16 cellular contexts compared by ENCODE assay signal in genomic region chr1:91732991-91733390, GRCh38.
A peak's percentile ranks its signal among the peaks of the same experiment; 100 is the strongest.
DNase-seq lines count a peak whose midpoint lies in the region; ATAC-seq and TF ChIP-seq lines count a peak whose summit lies in the region.
"Had no signal": no experiment of that assay in that cellular context is flagged by ENCODE, and none has a peak within 500 bp of the region (broad histone marks: within the 10 kb centered on the region; RNA-seq: fewer than 3 reads in every experiment).

No MANE protein-coding gene starts in this region.

- peaks cover 74% of the 10 kb centered on the region for H3K36me3 Mint-ChIP-seq in activated CD4-positive, alpha-beta memory T cell treated with anti-CD3 and anti-CD28 coated beads, Interleukin-2, amount 10 ng/mL, durations not matched to agents 7 days and 5 days (ENCODE audit: low read depth)

- POLR2A ChIA-PET in activated CD4-positive, alpha-beta memory T cell treated with anti-CD3 and anti-CD28 coated beads, Interleukin-2, amount 10 ng/mL, durations not matched to agents 7 days and 5 days (lab: Charles Lee) = interaction anchor here (0.6 to 1.9 kb wide), 4 partner anchors 19 to 233 kb away, joined by 3 to 6 read pairs (median 4); no protein-coding TSS in a partner anchor

- H3K36me3 ChIP-seq in left ventricle myocardium inferior (peaks cover 8% of the 10 kb centered on the region), esophagus squamous epithelium (peaks cover 0 to 41% (median 0%) of the 10 kb centered on the region in 3 donors), psoas muscle (ENCODE audit: insufficient read depth in 1 of 2, low read depth in 1 of 2) (peaks cover 0 to 2% of the 10 kb centered on the region in 2 donors), uterus (no peaks in the 10 kb centered on the region), testis (ENCODE audit: low read depth, missing control alignments) (no peaks in the 10 kb centered on the region)
- H3K36me3 ChIP-seq: ovary had no signal

- no peak overlapping the region for H3K4me3 Mint-ChIP-seq in activated CD4-positive, alpha-beta memory T cell treated with anti-CD3 and anti-CD28 coated beads, Interleukin-2, amount 10 ng/mL, durations not matched to agents 7 days and 5 days

- no peaks in the 10 kb centered on the region for H3K27me3 Mint-ChIP-seq in activated CD4-positive, alpha-beta memory T cell treated with anti-CD3 and anti-CD28 coated beads, Interleukin-2, amount 10 ng/mL, durations not matched to agents 7 days and 5 days
- H3K27me3 Mint-ChIP-seq: CD4-positive, alpha-beta memory T cell had no signal

- H3K27me3 ChIP-seq in left ventricle myocardium inferior (ENCODE audit: low read depth) (no peaks in the 10 kb centered on the region), esophagus squamous epithelium (no peaks in the 10 kb centered on the region), psoas muscle (ENCODE audit: insufficient read depth in 3 of 3, low read length in 2 of 3) (no peaks in the 10 kb centered on the region), uterus (no peaks in the 10 kb centered on the region), testis (no peaks in the 10 kb centered on the region)
- H3K27me3 ChIP-seq: ovary had no signal

- ATAC-seq in Right ventricle myocardium inferior = no peak
- no peak for ATAC-seq in psoas muscle
- ATAC-seq in GM18909 (IDR thresholded peaks at IDR 0.05; ENCODE audit: poor library complexity, unreplicated experiment) = no peak
- ATAC-seq: left colon had no signal

- H3K4me1 ChIP-seq in left ventricle myocardium inferior = peaks cover 75% of the 10 kb centered on the region
- H3K4me1 ChIP-seq in esophagus squamous epithelium = peaks cover 15 to 75% (median 37%) of the 10 kb centered on the region in 3 donors
- peaks cover 32% of the 10 kb centered on the region for H3K4me1 ChIP-seq in psoas muscle
- H3K4me1 ChIP-seq in uterus = peaks cover 5 to 14% of the 10 kb centered on the region in 2 donors
- peaks cover 2% of the 10 kb centered on the region for H3K4me1 ChIP-seq in testis

- H3K27ac ChIP-seq in left ventricle myocardium inferior (replicated peaks) (peak overlapping the region; percentile 3), esophagus squamous epithelium (peak overlapping the region; percentile 25 to 83 (median 77)), psoas muscle (peak overlapping the region; percentile 47), uterus (peak overlapping the region; percentile 91 to 97), testis (peak overlapping the region in 1 of 2 donors; percentile 32)

- H3K9me3 ChIP-seq in left ventricle myocardium inferior (replicated peaks) (no peaks in the 10 kb centered on the region), esophagus squamous epithelium (no peaks in the 10 kb centered on the region), psoas muscle (no peaks in the 10 kb centered on the region), uterus (no peaks in the 10 kb centered on the region), testis (no peaks in the 10 kb centered on the region)
- H3K9me3 ChIP-seq: mucosa of descending colon, ovary had no signal

- WGBS in esophagus squamous epithelium, 2 donors = 33 to 47% methylated on average over 5 of the region's 5 CpGs
- 39 to 57% (median 47%) methylated on average over 5 of the region's 5 CpGs for WGBS in psoas muscle, 3 donors
- WGBS in testis, 2 donors = 34 to 45% methylated on average over 5 of the region's 5 CpGs

- no peak for TF ChIP-seq POLR2A in esophagus squamous epithelium (IDR thresholded peaks at IDR 0.05)
- no peak for TF ChIP-seq POLR2A in uterus (IDR thresholded peaks at IDR 0.05)
- TF ChIP-seq POLR2A in testis (IDR thresholded peaks at IDR 0.05) = no peak

- TF ChIP-seq CTCF in left ventricle myocardium inferior (IDR thresholded peaks at IDR 0.05; ENCODE audit: borderline replicate concordance) (no peak), esophagus squamous epithelium (IDR thresholded peaks at IDR 0.05) (no peak), psoas muscle (IDR thresholded peaks at IDR 0.05) (no peak), uterus (IDR thresholded peaks at IDR 0.05) (no peak), testis (IDR thresholded peaks at IDR 0.05) (no peak)

- DNase-seq in left ventricle myocardium inferior = no peak
- DNase-seq in Right ventricle myocardium inferior (ENCODE audit: missing footprints) = no peak
- DNase-seq in esophagus squamous epithelium (lab: John Stamatoyannopoulos, UW) = no peak
- no peak for DNase-seq in psoas muscle
- DNase-seq in uterus = no peak
- DNase-seq in activated CD4-positive, alpha-beta memory T cell treated with anti-CD3 and anti-CD28 coated beads, Interleukin-2, amount 10 ng/mL, durations not matched to agents 7 days and 5 days = no peak
- no peak for DNase-seq in testis
- DNase-seq: CD4-positive, alpha-beta memory T cell; DND-41; left colon; mucosa of descending colon; NCI-H1436 treated with DMSO at 0.1 percent for 48 hours; stimulated activated CD4-positive, alpha-beta T cell treated with anti-CD3 and anti-CD28 coated beads, Interleukin-12 subunit alpha, Interleukin-12 subunit beta, amount 100 ng/mL, for 4 hours had no signal

- H3K9me3 Mint-ChIP-seq in activated CD4-positive, alpha-beta memory T cell treated with anti-CD3 and anti-CD28 coated beads, Interleukin-2, amount 10 ng/mL, durations not matched to agents 7 days and 5 days = no peaks in the 10 kb centered on the region
- H3K9me3 Mint-ChIP-seq: activated T-cell treated with anti-CD3 and anti-CD28 coated beads, Interleukin-2, amount 50 U/mL, for 72 hours; CD4-positive, alpha-beta memory T cell had no signal

- CTCF ChIA-PET in activated CD4-positive, alpha-beta memory T cell treated with anti-CD3 and anti-CD28 coated beads, Interleukin-2, amount 10 ng/mL, durations not matched to agents 7 days and 5 days (lab: Charles Lee) = interaction anchor here (0.8 kb wide), 1 partner anchor 221 kb away, joined by 4 read pairs; no protein-coding TSS in a partner anchor

- intact Hi-C loops in left ventricle myocardium inferior (cut with micrococcal nuclease) = loop anchor here (10.0 kb wide), 1 partner anchor 152 kb away; the partner anchor contains the start of gene TGFBR3
- intact Hi-C loops in Right ventricle myocardium inferior (cut with DNase I) = no loop called here
- intact Hi-C loops in esophagus squamous epithelium (cut with DNase I) = no loop called here
- intact Hi-C loops in psoas muscle (cut with DNase I) = no loop called here
- intact Hi-C loops in uterus (cut with DNase I; ENCODE audit: low total_unique reads) = no loop called here
- intact Hi-C loops in testis (cut with DNase I; ENCODE audit: low total_unique reads) = no loop called here

- H3K4me3 ChIP-seq in left ventricle myocardium inferior (no peak overlapping the region), esophagus squamous epithelium (no peak overlapping the region), psoas muscle (no peak overlapping the region), uterus (no peak overlapping the region), testis (no peak overlapping the region)
- H3K4me3 ChIP-seq: mucosa of descending colon, ovary had no signal

- H3K4me1 Mint-ChIP-seq in activated CD4-positive, alpha-beta memory T cell treated with anti-CD3 and anti-CD28 coated beads, Interleukin-2, amount 10 ng/mL, durations not matched to agents 7 days and 5 days = peaks cover 55% of the 10 kb centered on the region

- no peak overlapping the region for H3K27ac Mint-ChIP-seq in activated CD4-positive, alpha-beta memory T cell treated with anti-CD3 and anti-CD28 coated beads, Interleukin-2, amount 10 ng/mL, durations not matched to agents 7 days and 5 days
